Comparison of ENCODE assay signal across 40 cellular contexts in the genomic region with DNA sequence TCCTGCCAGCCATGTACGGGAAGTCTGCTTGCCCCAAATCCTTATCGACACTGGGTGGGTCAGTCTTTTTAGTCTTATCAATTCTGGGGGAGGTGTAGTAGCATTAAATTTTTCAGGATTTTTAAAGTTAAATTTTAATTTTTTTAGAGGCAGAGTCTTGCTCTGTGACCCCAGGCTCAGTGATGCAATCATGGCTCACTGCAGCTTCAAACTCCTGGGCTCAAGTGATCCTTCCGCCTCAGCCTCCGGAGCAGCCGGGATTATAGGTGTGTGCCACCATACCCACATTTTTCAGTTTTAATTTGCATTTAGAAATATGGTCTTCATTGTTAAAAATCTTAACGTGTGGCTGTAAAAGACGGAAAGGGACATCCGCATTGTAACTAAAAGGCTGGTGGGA. TPM values are rescaled to one million over a fixed set of nuclear protein-coding genes. Genes with fewer than 3 reads are reported as not detected.
"Had no signal": no experiment of that assay in that cellular context is flagged by ENCODE, and none has a peak within 500 bp of the region (broad histone marks: within the 10 kb centered on the region; RNA-seq: fewer than 3 reads in every experiment).

No MANE protein-coding gene starts in this region.

- H3K4me3 Mint-ChIP-seq: activated CD4-positive, alpha-beta memory T cell treated with anti-CD3 and anti-CD28 coated beads for 36 hours; activated CD4-positive, alpha-beta T cell treated with anti-CD3 and anti-CD28 coated beads for 36 hours; activated CD8-positive, alpha-beta T cell treated with anti-CD3 and anti-CD28 coated beads for 36 hours; activated naive CD4-positive, alpha-beta T cell treated with anti-CD3 and anti-CD28 coated beads for 36 hours; activated naive CD8-positive, alpha-beta T cell treated with anti-CD3 and anti-CD28 coated beads for 36 hours; activated T-cell treated with anti-CD3 and anti-CD28 coated beads, Interleukin-2, amount 50 U/mL, for 4 hours; activated T-cell treated with anti-CD3 and anti-CD28 coated beads, Interleukin-2, amount 50 U/mL, for 72 hours; activated T-helper 1 cell treated with anti-CD3 and anti-CD28 coated beads, Interleukin-12 subunit alpha, Interleukin-12 subunit beta, Interleukin-2, Interleukin-4 antibody, amounts not matched to agents 30 ng/mL and 10 ng/mL and 1 ng/mL, durations not matched to agents 14 hours and 24 hours and 36 hours; activated T-helper 17 cell treated with anti-CD3 and anti-CD28 coated beads, Interleukin-2, amount 50 U/mL, for 72 hours; T-helper 1 cell treated with Interleukin-12 subunit alpha and Interleukin-12 subunit beta and Interleukin-4 antibody, amounts not matched to agents 30 μg/mL and 1 μg/mL, for 36 hours; T-helper 2 cell treated with Interferon-gamma antibody and Interleukin-4, amounts not matched to agents 5 μg/mL and 100 μg/mL, for 36 hours had no signal

- ATAC-seq: activated CD4-positive, alpha-beta T cell treated with anti-CD3 and anti-CD28 coated beads for 36 hours; activated CD4-positive, CD25-positive, alpha-beta regulatory T cell treated with anti-CD3 and anti-CD28 coated beads, Interleukin-2, amount 50 U/mL, for 24 hours; activated CD8-positive, alpha-beta T cell treated with anti-CD3 and anti-CD28 coated beads for 36 hours; activated naive CD4-positive, alpha-beta T cell treated with anti-CD3 and anti-CD28 coated beads, Interleukin-2, amount 50 U/mL, for 72 hours; activated T-cell treated with anti-CD3 and anti-CD28 coated beads, Interleukin-2, amount 50 U/mL, for 4 hours; activated T-cell treated with anti-CD3 and anti-CD28 coated beads, Interleukin-2, amount 50 U/mL, for 72 hours; activated T-helper 17 cell treated with anti-CD3 and anti-CD28 coated beads, Interleukin-2, amount 50 U/mL, for 72 hours; body of pancreas had no signal

- H3K36me3 Mint-ChIP-seq: activated CD4-positive, alpha-beta memory T cell treated with anti-CD3 and anti-CD28 coated beads for 36 hours; activated naive CD4-positive, alpha-beta T cell treated with anti-CD3 and anti-CD28 coated beads, Interleukin-2, amount 50 U/mL, for 72 hours; activated naive CD8-positive, alpha-beta T cell treated with anti-CD3 and anti-CD28 coated beads for 36 hours had no signal

- H3K27ac ChIP-seq: brain microvascular endothelial cell, breast epithelium, VCaP had no signal

- H3K4me1 Mint-ChIP-seq: activated CD4-positive, alpha-beta T cell treated with anti-CD3 and anti-CD28 coated beads for 36 hours; activated naive CD8-positive, alpha-beta T cell treated with anti-CD3 and anti-CD28 coated beads for 36 hours; activated T-helper 17 cell treated with anti-CD3 and anti-CD28 coated beads, Interleukin-2, amount 50 U/mL, for 72 hours had no signal

- DNase-seq: activated CD4-positive, alpha-beta memory T cell treated with anti-CD3 and anti-CD28 coated beads for 36 hours; activated CD4-positive, alpha-beta T cell treated with anti-CD3 and anti-CD28 coated beads for 1 hour; activated CD4-positive, alpha-beta T cell treated with anti-CD3 and anti-CD28 coated beads for 36 hours; activated CD4-positive, alpha-beta T cell treated with anti-CD3 and anti-CD28 coated beads for 48 hours; activated CD4-positive, alpha-beta T cell treated with anti-CD3 and anti-CD28 coated beads, Interleukin-2, amount 50 U/mL, for 1 hour; activated CD4-positive, alpha-beta T cell treated with anti-CD3 and anti-CD28 coated beads, Interleukin-2, amount 50 U/mL, for 4 hours; activated CD4-positive, CD25-positive, alpha-beta regulatory T cell; activated CD8-positive, alpha-beta memory T cell treated with anti-CD3 and anti-CD28 coated beads, Interleukin-2, amount 50 U/mL, for 4 hours; activated CD8-positive, alpha-beta T cell treated with anti-CD3 and anti-CD28 coated beads for 36 hours; activated effector memory CD4-positive, alpha-beta T cell treated with anti-CD3 and anti-CD28 coated beads, Interleukin-2, amount 50 U/mL, for 16 hours; activated gamma-delta T cell treated with Interleukin-2 at 50 U/mL for 16 hours; activated naive CD4-positive, alpha-beta T cell; activated naive CD4-positive, alpha-beta T cell treated with anti-CD3 and anti-CD28 coated beads for 36 hours; activated naive CD4-positive, alpha-beta T cell treated with anti-CD3 and anti-CD28 coated beads, Interleukin-2, amount 50 U/mL, for 16 hours; activated naive CD8-positive, alpha-beta T cell treated with anti-CD3 and anti-CD28 coated beads for 36 hours; activated T-cell treated with anti-CD3 and anti-CD28 coated beads for 4 hours; activated T-cell treated with anti-CD3 and anti-CD28 coated beads, Interleukin-2, amount 50 U/mL, for 1 hour; activated T-cell treated with anti-CD3 and anti-CD28 coated beads, Interleukin-2, amount 50 U/mL, for 4 hours; activated T-cell treated with anti-CD3 and anti-CD28 coated beads, Interleukin-2, amount 50 U/mL, for 72 hours; adrenal gland; amniotic stem cell; aorta; body of pancreas; brain microvascular endothelial cell; central memory CD4-positive, alpha-beta T cell; T-helper 1 cell; T-helper 2 cell; T-helper 9 cell had no signal

- H3K9me3 Mint-ChIP-seq: activated CD4-positive, alpha-beta memory T cell treated with anti-CD3 and anti-CD28 coated beads for 36 hours; activated CD8-positive, alpha-beta T cell treated with anti-CD3 and anti-CD28 coated beads for 36 hours; activated naive CD4-positive, alpha-beta T cell treated with anti-CD3 and anti-CD28 coated beads for 36 hours; activated naive CD4-positive, alpha-beta T cell treated with anti-CD3 and anti-CD28 coated beads, Interleukin-2, amount 50 U/mL, for 72 hours; activated naive CD8-positive, alpha-beta T cell treated with anti-CD3 and anti-CD28 coated beads for 36 hours; activated T-cell treated with anti-CD3 and anti-CD28 coated beads, Interleukin-2, amount 50 U/mL, for 4 hours; activated T-cell treated with anti-CD3 and anti-CD28 coated beads, Interleukin-2, amount 50 U/mL, for 72 hours; activated T-helper 1 cell treated with anti-CD3 and anti-CD28 coated beads, Interleukin-12 subunit alpha, Interleukin-12 subunit beta, Interleukin-2, Interleukin-4 antibody, amounts not matched to agents 30 ng/mL and 10 ng/mL and 1 ng/mL, durations not matched to agents 14 hours and 24 hours and 36 hours; activated T-helper 17 cell treated with anti-CD3 and anti-CD28 coated beads, Interleukin-2, amount 50 U/mL, for 72 hours; T-helper 1 cell treated with Interleukin-12 subunit alpha and Interleukin-12 subunit beta and Interleukin-4 antibody, amounts not matched to agents 30 μg/mL and 1 μg/mL, for 36 hours; T-helper 2 cell treated with Interferon-gamma antibody and Interleukin-4, amounts not matched to agents 5 μg/mL and 100 μg/mL, for 36 hours had no signal

- H3K4me3 ChIP-seq: adrenal gland, body of pancreas, breast epithelium had no signal

- H3K27ac Mint-ChIP-seq: activated CD4-positive, alpha-beta memory T cell treated with anti-CD3 and anti-CD28 coated beads for 36 hours; activated CD4-positive, alpha-beta T cell treated with anti-CD3 and anti-CD28 coated beads for 36 hours; activated CD8-positive, alpha-beta T cell treated with anti-CD3 and anti-CD28 coated beads for 36 hours; activated naive CD4-positive, alpha-beta T cell treated with anti-CD3 and anti-CD28 coated beads for 36 hours; activated naive CD4-positive, alpha-beta T cell treated with anti-CD3 and anti-CD28 coated beads, Interleukin-2, amount 50 U/mL, for 72 hours; activated naive CD8-positive, alpha-beta T cell treated with anti-CD3 and anti-CD28 coated beads for 36 hours; activated T-cell treated with anti-CD3 and anti-CD28 coated beads, Interleukin-2, amount 50 U/mL, for 72 hours; activated T-helper 1 cell treated with anti-CD3 and anti-CD28 coated beads, Interleukin-12 subunit alpha, Interleukin-12 subunit beta, Interleukin-2, Interleukin-4 antibody, amounts not matched to agents 30 ng/mL and 10 ng/mL and 1 ng/mL, durations not matched to agents 14 hours and 24 hours and 36 hours; activated T-helper 17 cell treated with anti-CD3 and anti-CD28 coated beads, Interleukin-2, amount 50 U/mL, for 72 hours; T-helper 1 cell treated with Interleukin-12 subunit alpha and Interleukin-12 subunit beta and Interleukin-4 antibody, amounts not matched to agents 30 μg/mL and 1 μg/mL, for 36 hours; T-helper 2 cell treated with Interferon-gamma antibody and Interleukin-4, amounts not matched to agents 5 μg/mL and 100 μg/mL, for 36 hours had no signal

- H3K4me1 ChIP-seq: breast epithelium had no signal

- H3K27me3 ChIP-seq: adrenal gland, body of pancreas, brain microvascular endothelial cell, breast epithelium had no signal

- H3K9me3 ChIP-seq: adrenal gland, body of pancreas, breast epithelium had no signal

- H3K36me3 ChIP-seq: adrenal gland, brain microvascular endothelial cell, breast epithelium had no signal

RNA-seq across cellular contexts. Expression of gene BANF2, which starts 51.9 kb away (rescaled TPM):
- total RNA-seq: activated CD4-positive, alpha-beta memory T cell treated with anti-CD3 and anti-CD28 coated beads for 36 hours; activated CD4-positive, alpha-beta T cell treated with anti-CD3 and anti-CD28 coated beads for 36 hours; activated CD8-positive, alpha-beta memory T cell treated with anti-CD3 and anti-CD28 coated beads for 36 hours; activated CD8-positive, alpha-beta T cell treated with anti-CD3 and anti-CD28 coated beads for 36 hours; activated naive CD4-positive, alpha-beta T cell treated with anti-CD3 and anti-CD28 coated beads for 36 hours; activated naive CD4-positive, alpha-beta T cell treated with anti-CD3 and anti-CD28 coated beads, Interleukin-2, amount 50 U/mL, for 72 hours; activated naive CD8-positive, alpha-beta T cell treated with anti-CD3 and anti-CD28 coated beads for 36 hours; activated T-cell treated with anti-CD3 and anti-CD28 coated beads, Interleukin-2, amount 50 U/mL, for 4 hours; activated T-cell treated with anti-CD3 and anti-CD28 coated beads, Interleukin-2, amount 50 U/mL, for 72 hours; activated T-helper 1 cell treated with anti-CD3 and anti-CD28 coated beads, Interleukin-12 subunit alpha, Interleukin-12 subunit beta, Interleukin-2, Interleukin-4 antibody, amounts not matched to agents 30 ng/mL and 10 ng/mL and 1 ng/mL, durations not matched to agents 14 hours and 24 hours and 36 hours; activated T-helper 17 cell treated with anti-CD3 and anti-CD28 coated beads, Interleukin-2, amount 50 U/mL, for 72 hours; adrenal gland; aorta; astrocyte; breast epithelium; cardiac septum; cerebellum had no signal
- polyA plus RNA-seq: adrenal gland, aorta had no signal
